In the genomic region with DNA sequence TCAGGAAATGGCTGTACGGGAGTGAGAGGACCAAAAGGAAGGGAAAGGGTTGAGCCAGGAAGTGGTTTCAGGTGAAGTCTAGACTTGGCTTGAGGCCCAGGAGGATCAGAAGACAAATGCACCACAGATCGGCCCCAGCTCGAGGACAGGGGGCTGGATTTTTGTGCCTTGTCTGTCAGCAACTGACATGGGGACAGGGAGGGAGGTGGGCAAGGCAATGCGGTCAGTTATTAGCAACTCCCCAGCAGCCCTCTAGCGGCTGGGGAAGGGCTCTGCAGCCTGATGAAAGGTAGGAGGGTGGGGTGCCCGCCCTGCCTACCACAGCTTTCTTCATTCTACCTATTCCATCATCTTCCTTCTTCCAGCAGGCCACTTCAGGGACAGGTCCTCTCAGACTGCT, we compare ENCODE assay signal across 8 cellular contexts. TPM values are rescaled to one million over a fixed set of nuclear protein-coding genes. Genes with fewer than 3 reads are reported as not detected.
DNase-seq lines count a peak whose midpoint lies in the region; ATAC-seq and TF ChIP-seq lines count a peak whose summit lies in the region.

No MANE protein-coding gene starts in this region.

- WGBS in IMR-90 (ENCODE audit: extremely low coverage in 2 of 2, insufficient read length in 1 of 2), 2 experiments = 50% methylated on average over 2 of the region's 6 CpGs; no CpG with 5 or more reads in 1 of the 2 experiments

- no peaks in the 10 kb centered on the region for H3K79me1 ChIP-seq in IMR-90 (ENCODE audit: low read depth in 1 of 2, low read length in 2 of 2)

- no peak overlapping the region for H4K91ac ChIP-seq in IMR-90 (ENCODE audit: insufficient read depth, low read depth, low read length)

- H3K4me1 ChIP-seq in IMR-90 (ENCODE audit: control insufficient read depth, insufficient read depth, low read length) = peaks cover 7% of the 10 kb centered on the region

- H3K14ac ChIP-seq in IMR-90 (replicated peaks; ENCODE audit: low read depth, low read length) = no peak overlapping the region

- H3K27me3 ChIP-seq in IMR-90 (ENCODE audit: control insufficient read depth, insufficient read depth, low read length) = no peaks in the 10 kb centered on the region

- H3K4me2 ChIP-seq in IMR-90 (ENCODE audit: low read depth, low read length) = no peak overlapping the region

- H3K4ac ChIP-seq in IMR-90 (ENCODE audit: low read depth, low read length) = no peak overlapping the region

- TF ChIP-seq CTCF in IMR-90 (conservative IDR thresholded peaks at IDR 0.05; ENCODE audit: low read depth, low read length) = peak; percentile 49

- no peak overlapping the region for H2BK15ac ChIP-seq in IMR-90 (ENCODE audit: low read depth, low read length)

- H3K4me1 Mint-ChIP-seq in activated CD4-positive, alpha-beta T cell treated with anti-CD3 and anti-CD28 coated beads, Interleukin-2, amount 10 ng/mL, durations not matched to agents 24 days and 14 days = peaks cover 10% of the 10 kb centered on the region
- peaks cover 15% of the 10 kb centered on the region for H3K4me1 Mint-ChIP-seq in activated T-helper 17 cell treated with anti-CD3 and anti-CD28 coated beads, Interleukin-2, amount 50 U/mL, for 72 hours

- no peak overlapping the region for H3K9ac ChIP-seq in IMR-90 (ENCODE audit: low read depth, low read length)

- CTCF ChIA-PET in IMR-90 (lab: Yijun Ruan, JAX) = interaction anchor here (0.7 to 1.1 kb wide), 2 partner anchors 10 to 484 kb away, joined by 3 to 4 read pairs; no protein-coding TSS in a partner anchor

- H3K9me3 Mint-ChIP-seq in activated CD4-positive, alpha-beta T cell treated with anti-CD3 and anti-CD28 coated beads, Interleukin-2, amount 10 ng/mL, durations not matched to agents 24 days and 14 days = no peaks in the 10 kb centered on the region
- H3K9me3 Mint-ChIP-seq in activated T-helper 17 cell treated with anti-CD3 and anti-CD28 coated beads, Interleukin-2, amount 50 U/mL, for 72 hours = peaks cover 3% of the 10 kb centered on the region

- H3K4me3 ChIP-seq in IMR-90 (ENCODE audit: insufficient read depth, low read depth, low read length) = no peak overlapping the region

- H3K23ac ChIP-seq in IMR-90 (ENCODE audit: low read depth, low read length) = no peak overlapping the region

- no peak overlapping the region for H2AFZ ChIP-seq in IMR-90 (replicated peaks; ENCODE audit: low read length, poor library complexity)

- POLR2A ChIA-PET in IMR-90 (lab: Charles Lee; ENCODE audit: unreplicated experiment) = no interaction called here

- no peaks in the 10 kb centered on the region for H3K9me3 ChIP-seq in IMR-90 (ENCODE audit: control insufficient read depth, insufficient read depth, low read length)

- H3K36me3 Mint-ChIP-seq in activated CD4-positive, alpha-beta T cell treated with anti-CD3 and anti-CD28 coated beads, Interleukin-2, amount 10 ng/mL, durations not matched to agents 24 days and 14 days (ENCODE audit: low read depth) = no peaks in the 10 kb centered on the region
- no peaks in the 10 kb centered on the region for H3K36me3 Mint-ChIP-seq in activated T-helper 17 cell treated with anti-CD3 and anti-CD28 coated beads, Interleukin-2, amount 50 U/mL, for 72 hours (ENCODE audit: low read depth)

- no peaks in the 10 kb centered on the region for H3K9me1 ChIP-seq in IMR-90 (ENCODE audit: insufficient read depth, low read length)

- BruUV-seq in IMR-90 (replicated peaks; lab: Mats Ljungman, UMichigan) = no TSS peak

- no peak overlapping the region for H4K8ac ChIP-seq in IMR-90 (ENCODE audit: low read depth in 2 of 2, low read length in 2 of 2)

- ATAC-seq in GM21423 (IDR thresholded peaks at IDR 0.05; ENCODE audit: unreplicated experiment) (peak; percentile 72), IMR-90 (ENCODE audit: low read depth) (peak; percentile 44; the same call in 1 of the 2 replicates)
- ATAC-seq in activated T-helper 17 cell treated with anti-CD3 and anti-CD28 coated beads, Interleukin-2, amount 50 U/mL, for 72 hours (replicated peaks) = peak; percentile 42
- peak; percentile 54 for ATAC-seq in stimulated activated naive CD8-positive, alpha-beta T cell treated with anti-CD3 and anti-CD28 coated beads, Interleukin-15, Interleukin-2, amounts not matched to agents 100 U/mL and 50 U/mL, for 24 hours

- peak; percentile 24; the same call in 1 of the 2 replicates for TF ChIP-seq RAD21 in IMR-90 (IDR thresholded peaks at IDR 0.05; ENCODE audit: low read length)

- intact Hi-C loops in activated CD4-positive, alpha-beta T cell treated with anti-CD3 and anti-CD28 coated beads, Interleukin-2, amount 10 ng/mL, durations not matched to agents 24 days and 14 days (cut with micrococcal nuclease) = loop anchor here (10.0 kb wide), 2 partner anchors 175 to 295 kb away; partner anchors contain the start of gene KLF7
- intact Hi-C loops in IMR-90 (cut with micrococcal nuclease) = loop anchor here (10.0 kb wide), 3 partner anchors 85 to 1085 kb away; no protein-coding TSS in a partner anchor

- no peak for TF ChIP-seq POLR2A in IMR-90 (IDR thresholded peaks at IDR 0.05; ENCODE audit: low read depth, low read length)

- in situ Hi-C loops in IMR-90 (cut with MboI; ENCODE audit: low sequenced_read_pairs) = loop anchor here (10.0 kb wide), 2 partner anchors 175 to 745 kb away; partner anchors contain the start of gene KLF7

- no peaks in the 10 kb centered on the region for H3K36me3 ChIP-seq in IMR-90 (ENCODE audit: control insufficient read depth, insufficient read depth, low read length)

- dilution Hi-C loops in IMR-90 (cut with HindIII; ENCODE audit: low sequenced_read_pairs, unreplicated experiment) = no loop called here

- no peaks in the 10 kb centered on the region for H4K20me1 ChIP-seq in IMR-90 (ENCODE audit: insufficient read depth, low read length)

- no peak overlapping the region for H3K27ac ChIP-seq in IMR-90 (ENCODE audit: insufficient read depth, low read length)

- no peak overlapping the region for H3K18ac ChIP-seq in IMR-90 (ENCODE audit: low read depth, low read length)

- peak; percentile 8 to 12 for DNase-seq in activated CD4-positive, alpha-beta T cell treated with anti-CD3 and anti-CD28 coated beads, Interleukin-2, amount 50 U/mL, for 48 hours
- DNase-seq in activated CD4-positive, alpha-beta T cell treated with anti-CD3 and anti-CD28 coated beads, Interleukin-2, amount 10 ng/mL, durations not matched to agents 24 days and 14 days = no peak
- DNase-seq in IMR-90 = no peak
- DNase-seq in hepatic stellate cell (ENCODE audit: low spot score) = peak; percentile 8
- peak; percentile 25 for DNase-seq in stimulated activated naive CD8-positive, alpha-beta T cell treated with anti-CD3 and anti-CD28 coated beads, Interleukin-15, Interleukin-2, amounts not matched to agents 100 U/mL and 50 U/mL, for 24 hours
- DNase-seq in NCI-H345 (lab: John Stamatoyannopoulos, UW) = no peak

- H3K56ac ChIP-seq in IMR-90 (ENCODE audit: extremely low read depth, insufficient read depth, low read length) = no peak overlapping the region

- H2AK9ac ChIP-seq in IMR-90 (replicated peaks; ENCODE audit: low read depth, low read length, poor library complexity) = peak overlapping the region; percentile 2

- H3K4me3 Mint-ChIP-seq in activated CD4-positive, alpha-beta T cell treated with anti-CD3 and anti-CD28 coated beads, Interleukin-2, amount 10 ng/mL, durations not matched to agents 24 days and 14 days = no peak overlapping the region
- peak overlapping the region; percentile 50 for H3K4me3 Mint-ChIP-seq in activated T-helper 17 cell treated with anti-CD3 and anti-CD28 coated beads, Interleukin-2, amount 50 U/mL, for 72 hours

- no peak overlapping the region for H2BK5ac ChIP-seq in IMR-90 (ENCODE audit: low read depth, low read length, poor library complexity, severe bottlenecking)

- no peak overlapping the region; the same call in 1 of the 2 replicates for H2AK5ac ChIP-seq in IMR-90 (ENCODE audit: low read depth, low read length)

- no peak overlapping the region for H2BK120ac ChIP-seq in IMR-90 (ENCODE audit: low read depth, low read length)

- H3K27me3 Mint-ChIP-seq in activated CD4-positive, alpha-beta T cell treated with anti-CD3 and anti-CD28 coated beads, Interleukin-2, amount 10 ng/mL, durations not matched to agents 24 days and 14 days = peaks cover 2% of the 10 kb centered on the region
- peaks cover 5% of the 10 kb centered on the region for H3K27me3 Mint-ChIP-seq in activated T-helper 17 cell treated with anti-CD3 and anti-CD28 coated beads, Interleukin-2, amount 50 U/mL, for 72 hours

- no peak overlapping the region for H3K27ac Mint-ChIP-seq in activated CD4-positive, alpha-beta T cell treated with anti-CD3 and anti-CD28 coated beads, Interleukin-2, amount 10 ng/mL, durations not matched to agents 24 days and 14 days
- H3K27ac Mint-ChIP-seq in activated T-helper 17 cell treated with anti-CD3 and anti-CD28 coated beads, Interleukin-2, amount 50 U/mL, for 72 hours = peak overlapping the region; percentile 67

- H2BK20ac ChIP-seq in IMR-90 (ENCODE audit: low read depth, low read length) = no peak overlapping the region

- H4K5ac ChIP-seq in IMR-90 (ENCODE audit: low read depth, low read length) = no peak overlapping the region

TF ChIP-seq in IMR-90, 13 proteins besides CTCF, POLR2A, EP300 and RAD21:
- TF ChIP-seq BHLHE40 (IDR thresholded peaks at IDR 0.05; ENCODE audit: low read depth, low read length) = no peak
- 0 out of 2 replicates have a peak, but pooled peaks have one; percentile 21 for TF ChIP-seq SMC3 (IDR thresholded peaks at IDR 0.05; ENCODE audit: low read depth, low read length)
- TF ChIP-seq, protein P1, sequence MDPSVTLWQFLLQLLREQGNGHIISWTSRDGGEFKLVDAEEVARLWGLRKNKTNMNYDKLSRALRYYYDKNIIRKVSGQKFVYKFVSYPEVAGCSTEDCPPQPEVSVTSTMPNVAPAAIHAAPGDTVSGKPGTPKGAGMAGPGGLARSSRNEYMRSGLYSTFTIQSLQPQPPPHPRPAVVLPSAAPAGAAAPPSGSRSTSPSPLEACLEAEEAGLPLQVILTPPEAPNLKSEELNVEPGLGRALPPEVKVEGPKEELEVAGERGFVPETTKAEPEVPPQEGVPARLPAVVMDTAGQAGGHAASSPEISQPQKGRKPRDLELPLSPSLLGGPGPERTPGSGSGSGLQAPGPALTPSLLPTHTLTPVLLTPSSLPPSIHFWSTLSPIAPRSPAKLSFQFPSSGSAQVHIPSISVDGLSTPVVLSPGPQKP (IDR thresholded peaks at IDR 0.05; ENCODE audit: borderline replicate concordance, low read depth, low read length) = no peak

RNA-seq across cellular contexts. Expression of gene CPO, which starts 50.0 kb away (rescaled TPM):
- not detected in 2 replicates for total RNA-seq in activated CD4-positive, alpha-beta T cell treated with anti-CD3 and anti-CD28 coated beads, Interleukin-2, amount 10 ng/mL, durations not matched to agents 24 days and 14 days
- total RNA-seq in IMR-90 (2012; rRNA removed) = not detected in 2 replicates
- polyA plus RNA-seq in IMR-90 (2012; rRNA removed) = not detected in 2 replicates
- polyA plus RNA-seq in IMR-90 (2012; cell fraction: cytosol; rRNA removed) = not detected in 2 replicates
- polyA plus RNA-seq in IMR-90 (2012; cell fraction: nucleus; rRNA removed; ENCODE audit: low replicate concordance) = 0.06 TPM in 1 of 2 replicates, not detected in the other
- total RNA-seq in activated T-helper 17 cell treated with anti-CD3 and anti-CD28 coated beads, Interleukin-2, amount 50 U/mL, for 72 hours = not detected

Comparison
In these comparisons a context has a peak if more than half of its experiments do, and no peak if none do; other contexts are left out.
1. DNase-seq: peak in activated CD4-positive, alpha-beta T cell treated with anti-CD3 and anti-CD28 coated beads, Interleukin-2, amount 50 U/mL, for 48 hours (2 of 2), hepatic stellate cell (single experiment) and stimulated activated naive CD8-positive, alpha-beta T cell treated with anti-CD3 and anti-CD28 coated beads, Interleukin-15, Interleukin-2, amounts not matched to agents 100 U/mL and 50 U/mL, for 24 hours (single experiment); none in activated CD4-positive, alpha-beta T cell treated with anti-CD3 and anti-CD28 coated beads, Interleukin-2, amount 10 ng/mL, durations not matched to agents 24 days and 14 days (single experiment), IMR-90 (single experiment) and NCI-H345 (single experiment).
2. Peak in every context shown above with its lines, with median percentiles within 50 percentile points of each other: ATAC-seq.